Comparison of ENCODE assay signal across 19 cellular contexts in genomic region chr16:87000007-87000406, GRCh38.
DNase-seq lines count a peak whose midpoint lies in the region; ATAC-seq, FAIRE-seq and TF ChIP-seq lines count a peak whose summit lies in the region.
"Had no signal": no experiment of that assay in that cellular context is flagged by ENCODE, and none has a peak within 500 bp of the region (broad histone marks: within the 10 kb centered on the region; RNA-seq: fewer than 3 reads in every experiment).

No MANE protein-coding gene starts in this region.

- no peaks in the 10 kb centered on the region for H3F3A ChIP-seq in PC-3 (ENCODE audit: low read length, unreplicated experiment)

- POLR2A ChIA-PET in PC-3 (lab: Charles Lee; ENCODE audit: unreplicated experiment) = no interaction called here
- POLR2A ChIA-PET in activated CD8-positive, alpha-beta T cell treated with anti-CD3 and anti-CD28 coated beads, Interleukin-2, amount 10 ng/mL, durations not matched to agents 7 days and 5 days (lab: Charles Lee) = no interaction called here

- no peak overlapping the region for H3K27ac Mint-ChIP-seq in activated CD8-positive, alpha-beta T cell treated with anti-CD3 and anti-CD28 coated beads, Interleukin-2, amount 10 ng/mL, durations not matched to agents 7 days and 5 days
- H3K27ac Mint-ChIP-seq: CD14-positive monocyte had no signal

- no peak overlapping the region for H3K4me3 Mint-ChIP-seq in activated CD8-positive, alpha-beta T cell treated with anti-CD3 and anti-CD28 coated beads, Interleukin-2, amount 10 ng/mL, durations not matched to agents 7 days and 5 days
- H3K4me3 Mint-ChIP-seq: CD14-positive monocyte, H9 had no signal

- H3K36me3 ChIP-seq in PC-3 (ENCODE audit: low read depth, low read length) = no peaks in the 10 kb centered on the region
- H3K36me3 ChIP-seq in transverse colon = no peaks in the 10 kb centered on the region
- H3K36me3 ChIP-seq: SJCRH30 had no signal

- WGBS in transverse colon (ENCODE audit: low coverage in 1 of 2), 2 donors = 30 to 40% methylated on average over 1 to 2 of the region's 2 CpGs

- H3K27me3 ChIP-seq in PC-3 (ENCODE audit: low read length) = 0 out of 2 replicates have a peak, but pooled peaks cover 3% of the 10 kb centered on the region
- H3K27me3 ChIP-seq in transverse colon = peaks cover 12% of the 10 kb centered on the region
- H3K27me3 ChIP-seq: SJCRH30 had no signal

- DNase-seq in GM18507 (ENCODE audit: extremely low spot score, insufficient read length, low read depth) = no peak
- DNase-seq in PC-3 = peak; percentile 4
- peak; percentile 94 for DNase-seq in kidney tubule cell (ENCODE audit: low spot score)
- no peak for DNase-seq in cerebellum (ENCODE audit: low spot score)
- DNase-seq in DMS153 (lab: John Stamatoyannopoulos, UW) = no peak
- DNase-seq in activated CD8-positive, alpha-beta T cell treated with anti-CD3 and anti-CD28 coated beads, Interleukin-2, amount 10 ng/mL, durations not matched to agents 7 days and 5 days = no peak
- DNase-seq in transverse colon = no peak
- DNase-seq: H9, Kasumi-1, NCI-H1092 treated with DMSO at 0.1 percent for 48 hours, NCI-H146, NCI-H2029 treated with DMSO at 0.1 percent for 48 hours, NCI-H510A, NCI-H82, PC-9, SJCRH30 had no signal

- H3K27ac ChIP-seq in PC-3 (ENCODE audit: low read length) = no peak overlapping the region
- H3K27ac ChIP-seq in transverse colon = no peak overlapping the region
- H3K27ac ChIP-seq: PC-9, SJCRH30 had no signal

- no peaks in the 10 kb centered on the region for H3K79me2 ChIP-seq in PC-3 (ENCODE audit: low read length)

- no peak overlapping the region for H3K9ac ChIP-seq in PC-3 (ENCODE audit: low read length)

- H3K9me3 ChIP-seq in PC-3 (ENCODE audit: low read length) (peaks cover 7% of the 10 kb centered on the region; the same call in 1 of the 2 replicates), transverse colon (no peaks in the 10 kb centered on the region)

- H3K4me1 ChIP-seq in PC-3 (ENCODE audit: insufficient read depth, low read length) (peaks cover 1% of the 10 kb centered on the region), transverse colon (no peaks in the 10 kb centered on the region)

- H2AFZ ChIP-seq in PC-3 (ENCODE audit: low read length) = no peak overlapping the region
- H2AFZ ChIP-seq: PC-9 had no signal

- CTCF ChIA-PET in PC-3 (lab: Charles Lee) = no interaction called here
- CTCF ChIA-PET in activated CD8-positive, alpha-beta T cell treated with anti-CD3 and anti-CD28 coated beads, Interleukin-2, amount 10 ng/mL, durations not matched to agents 7 days and 5 days (lab: Charles Lee) = no interaction called here

- H3K9me3 Mint-ChIP-seq in activated CD8-positive, alpha-beta T cell treated with anti-CD3 and anti-CD28 coated beads, Interleukin-2, amount 10 ng/mL, durations not matched to agents 7 days and 5 days (ENCODE audit: insufficient read depth) = no peaks in the 10 kb centered on the region

- no peak for TF ChIP-seq EP300 in transverse colon (IDR thresholded peaks at IDR 0.05; ENCODE audit: low read depth)

- no peaks in the 10 kb centered on the region for H4K20me1 ChIP-seq in PC-3 (ENCODE audit: low read length)

- peak; percentile 52 for FAIRE-seq in GM18507 (lab: Jason Lieb, UNC)
- FAIRE-seq: GM12878, GM19239 had no signal

- no peak overlapping the region for H3K4me2 ChIP-seq in PC-3 (ENCODE audit: low read length)
- H3K4me2 ChIP-seq: PC-9 had no signal

- in situ Hi-C loops in transverse colon (cut with MboI; ENCODE audit: low pct_ligation_motif_present in 1 of 4, low pct_unique_long_range_greater_than_20kb in 1 of 4, low sequenced_read_pairs in 3 of 4) = no loop called here

- H3K27me3 Mint-ChIP-seq in activated CD8-positive, alpha-beta T cell treated with anti-CD3 and anti-CD28 coated beads, Interleukin-2, amount 10 ng/mL, durations not matched to agents 7 days and 5 days (ENCODE audit: low read depth) = no peaks in the 10 kb centered on the region

- H3K36me3 Mint-ChIP-seq in activated CD8-positive, alpha-beta T cell treated with anti-CD3 and anti-CD28 coated beads, Interleukin-2, amount 10 ng/mL, durations not matched to agents 7 days and 5 days (ENCODE audit: low read depth) = no peaks in the 10 kb centered on the region
- H3K36me3 Mint-ChIP-seq: CD14-positive monocyte had no signal

- no peaks in the 10 kb centered on the region for H3K4me1 Mint-ChIP-seq in activated CD8-positive, alpha-beta T cell treated with anti-CD3 and anti-CD28 coated beads, Interleukin-2, amount 10 ng/mL, durations not matched to agents 7 days and 5 days (ENCODE audit: low read depth)

- H3K9me2 ChIP-seq in PC-3 (replicated peaks; ENCODE audit: low read length) = no peaks in the 10 kb centered on the region

- TF ChIP-seq POLR2A in transverse colon (IDR thresholded peaks at IDR 0.05) = no peak

- BruUV-seq in PC-3 (replicated peaks; lab: Mats Ljungman, UMichigan) = no TSS peak

- H3K4me3 ChIP-seq in PC-3 (ENCODE audit: low read length) (no peak overlapping the region), transverse colon (no peak overlapping the region)
- H3K4me3 ChIP-seq: GM12878, PC-9, SJCRH30 had no signal

- no peak for ATAC-seq in PC-3
- no peak for ATAC-seq in activated CD8-positive, alpha-beta T cell treated with anti-CD3 and anti-CD28 coated beads, Interleukin-2, amount 10 ng/mL, durations not matched to agents 7 days and 5 days
- ATAC-seq: GM12878 had no signal

- intact Hi-C loops in PC-3 (cut with micrococcal nuclease) (no loop called here), transverse colon (cut with DNase I; ENCODE audit: low total_unique reads) (no loop called here)

- TF ChIP-seq CTCF in PC-3 (conservative IDR thresholded peaks at IDR 0.05; ENCODE audit: low read depth, low read length) = no peak
- TF ChIP-seq CTCF in transverse colon (IDR thresholded peaks at IDR 0.05) = no peak

Comparison
In these comparisons a context has a peak if more than half of its experiments do, and no peak if none do; other contexts are left out.
1. DNase-seq: peak in PC-3 (single experiment) and kidney tubule cell (single experiment); none in GM18507 (single experiment), cerebellum (single experiment), DMS153 (single experiment), activated CD8-positive, alpha-beta T cell treated with anti-CD3 and anti-CD28 coated beads, Interleukin-2, amount 10 ng/mL, durations not matched to agents 7 days and 5 days (single experiment) and transverse colon (single experiment).